ENCODE assay signal across 25 cellular contexts in genomic region chr1:204197068-204197467, GRCh38. TPM values are rescaled to one million over a fixed set of nuclear protein-coding genes. Genes with fewer than 3 reads are reported as not detected.
"Had no signal": no experiment of that assay in that cellular context is flagged by ENCODE, and none has a peak within 500 bp of the region (broad histone marks: within the 10 kb centered on the region; RNA-seq: fewer than 3 reads in every experiment).

No MANE protein-coding gene starts in this region.

- H3K4me1 ChIP-seq: Peyer's patch had no signal

- H3K36me3 ChIP-seq: Peyer's patch, SJCRH30 had no signal

- H3K9me3 ChIP-seq: Peyer's patch, SJCRH30 had no signal

- DNase-seq: activated CD4-positive, alpha-beta T cell treated with anti-CD3 and anti-CD28 coated beads for 4 hours; activated CD8-positive, alpha-beta memory T cell treated with anti-CD3 and anti-CD28 coated beads, Interleukin-2, amount 50 U/mL, for 4 hours; activated CD8-positive, alpha-beta T cell treated with anti-CD3 and anti-CD28 coated beads for 36 hours; activated gamma-delta T cell treated with Interleukin-2 at 50 U/mL for 16 hours; activated naive CD4-positive, alpha-beta T cell treated with anti-CD3 and anti-CD28 coated beads, Interleukin-2, amount 10 ng/mL, durations not matched to agents 7 days and 5 days; activated naive CD8-positive, alpha-beta T cell treated with anti-CD3 and anti-CD28 coated beads for 36 hours; activated T-cell treated with anti-CD3 and anti-CD28 coated beads, Interleukin-2, amount 50 U/mL, for 72 hours; Kasumi-1; NCI-H1092; NCI-H1417; NCI-H1930; NCI-H2107; NCI-H345; NCI-H510A; NCI-H526 treated with DMSO at 0.1 percent for 48 hours; NCI-H82; NK-92 treated with Interleukin-12 subunit alpha and Interleukin-12 subunit beta, amount 100 ng/mL, for 24 hours; Peyer's patch; Right ventricle myocardium superior; SJCRH30; SW 1271 had no signal

- H3K4me3 ChIP-seq: Peyer's patch, SJCRH30 had no signal

- H3K27ac ChIP-seq: Peyer's patch, RWPE1, SJCRH30 had no signal

- H3K27me3 ChIP-seq: Peyer's patch, SJCRH30 had no signal

RNA-seq across cellular contexts. Expression of gene KISS1, which starts 0.8 kb away (rescaled TPM):
- total RNA-seq: activated CD8-positive, alpha-beta T cell treated with anti-CD3 and anti-CD28 coated beads for 36 hours; activated naive CD8-positive, alpha-beta T cell treated with anti-CD3 and anti-CD28 coated beads for 36 hours; activated T-cell treated with anti-CD3 and anti-CD28 coated beads, Interleukin-2, amount 50 U/mL, for 72 hours; activated T-helper 2 cell treated with anti-CD3 and anti-CD28 coated beads, Interferon-gamma antibody, Interleukin-2, Interleukin-4, amounts not matched to agents 10 μg/mL and 5 μg/mL and 100 μg/mL, durations not matched to agents 14 hours and 24 hours and 36 hours; cardiac septum; Right ventricle myocardium superior; SJCRH30; T-helper 1 cell treated with Interleukin-12 subunit alpha and Interleukin-12 subunit beta and Interleukin-4 antibody, amounts not matched to agents 30 ng/mL and 1 ng/mL, for 36 hours had no signal

RNA-seq across cellular contexts. Expression of gene GOLT1A, which starts 16.7 kb away (rescaled TPM):
- total RNA-seq: activated CD8-positive, alpha-beta T cell treated with anti-CD3 and anti-CD28 coated beads for 36 hours; cardiac septum; Right ventricle myocardium superior; SJCRH30; T-helper 1 cell treated with Interleukin-12 subunit alpha and Interleukin-12 subunit beta and Interleukin-4 antibody, amounts not matched to agents 30 ng/mL and 1 ng/mL, for 36 hours had no signal

RNA-seq across cellular contexts. Expression of gene REN, which starts 30.9 kb away (rescaled TPM):
- total RNA-seq: activated CD8-positive, alpha-beta T cell treated with anti-CD3 and anti-CD28 coated beads for 36 hours; activated naive CD8-positive, alpha-beta T cell treated with anti-CD3 and anti-CD28 coated beads for 36 hours; activated T-cell treated with anti-CD3 and anti-CD28 coated beads, Interleukin-2, amount 50 U/mL, for 72 hours; activated T-helper 2 cell treated with anti-CD3 and anti-CD28 coated beads, Interferon-gamma antibody, Interleukin-2, Interleukin-4, amounts not matched to agents 10 μg/mL and 5 μg/mL and 100 μg/mL, durations not matched to agents 14 hours and 24 hours and 36 hours; cardiac septum; Peyer's patch; Right ventricle myocardium superior; SJCRH30; T-helper 1 cell treated with Interleukin-12 subunit alpha and Interleukin-12 subunit beta and Interleukin-4 antibody, amounts not matched to agents 30 ng/mL and 1 ng/mL, for 36 hours had no signal

RNA-seq across cellular contexts. Expression of gene ETNK2, which starts 45.2 kb away (rescaled TPM):
- total RNA-seq: T-helper 1 cell treated with Interleukin-12 subunit alpha and Interleukin-12 subunit beta and Interleukin-4 antibody, amounts not matched to agents 30 ng/mL and 1 ng/mL, for 36 hours had no signal
